Comparison of ENCODE assay signal across 1 cellular context in the genomic region with DNA sequence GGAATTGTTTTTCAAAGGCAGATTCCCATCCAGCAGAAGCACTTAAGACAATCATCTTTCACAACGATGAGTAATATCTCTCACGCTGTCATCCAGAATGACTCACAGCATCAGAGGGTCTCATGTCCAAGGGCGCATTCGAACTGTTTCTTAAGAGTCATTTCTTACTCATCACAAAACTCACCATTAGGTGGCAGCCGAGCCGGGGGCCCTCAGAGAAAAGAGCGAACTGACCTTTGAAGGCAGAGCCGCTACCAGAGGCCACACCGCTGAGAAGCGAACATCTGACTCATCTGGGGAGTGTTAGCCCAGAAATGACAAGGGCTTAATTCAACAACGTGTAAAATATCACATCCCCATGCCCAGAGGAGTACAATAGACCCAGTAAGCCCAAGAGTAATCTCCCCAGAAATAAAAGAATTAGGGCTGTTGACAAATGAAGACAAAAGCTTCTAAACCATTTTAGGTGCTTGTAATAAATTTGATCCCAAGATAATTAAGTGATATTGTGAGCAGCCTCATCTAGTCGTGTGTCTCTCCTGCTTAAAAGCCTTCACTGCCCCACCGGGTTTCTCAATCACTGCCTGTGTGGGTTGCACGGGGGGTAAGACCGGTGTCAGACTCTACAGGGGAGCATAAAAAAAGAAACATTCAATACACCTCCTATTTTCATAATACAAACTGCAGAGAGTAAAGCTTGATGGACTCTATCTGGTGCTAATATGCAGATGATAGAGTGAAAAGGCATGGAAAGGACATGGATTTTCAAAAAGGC.
TF ChIP-seq lines count a peak whose summit lies in the region.

No MANE protein-coding gene starts in this region.

TF ChIP-seq in K562, 482 proteins besides CTCF, POLR2A, EP300 and RAD21 (continued from another document):
- TF ChIP-seq, protein P1, sequence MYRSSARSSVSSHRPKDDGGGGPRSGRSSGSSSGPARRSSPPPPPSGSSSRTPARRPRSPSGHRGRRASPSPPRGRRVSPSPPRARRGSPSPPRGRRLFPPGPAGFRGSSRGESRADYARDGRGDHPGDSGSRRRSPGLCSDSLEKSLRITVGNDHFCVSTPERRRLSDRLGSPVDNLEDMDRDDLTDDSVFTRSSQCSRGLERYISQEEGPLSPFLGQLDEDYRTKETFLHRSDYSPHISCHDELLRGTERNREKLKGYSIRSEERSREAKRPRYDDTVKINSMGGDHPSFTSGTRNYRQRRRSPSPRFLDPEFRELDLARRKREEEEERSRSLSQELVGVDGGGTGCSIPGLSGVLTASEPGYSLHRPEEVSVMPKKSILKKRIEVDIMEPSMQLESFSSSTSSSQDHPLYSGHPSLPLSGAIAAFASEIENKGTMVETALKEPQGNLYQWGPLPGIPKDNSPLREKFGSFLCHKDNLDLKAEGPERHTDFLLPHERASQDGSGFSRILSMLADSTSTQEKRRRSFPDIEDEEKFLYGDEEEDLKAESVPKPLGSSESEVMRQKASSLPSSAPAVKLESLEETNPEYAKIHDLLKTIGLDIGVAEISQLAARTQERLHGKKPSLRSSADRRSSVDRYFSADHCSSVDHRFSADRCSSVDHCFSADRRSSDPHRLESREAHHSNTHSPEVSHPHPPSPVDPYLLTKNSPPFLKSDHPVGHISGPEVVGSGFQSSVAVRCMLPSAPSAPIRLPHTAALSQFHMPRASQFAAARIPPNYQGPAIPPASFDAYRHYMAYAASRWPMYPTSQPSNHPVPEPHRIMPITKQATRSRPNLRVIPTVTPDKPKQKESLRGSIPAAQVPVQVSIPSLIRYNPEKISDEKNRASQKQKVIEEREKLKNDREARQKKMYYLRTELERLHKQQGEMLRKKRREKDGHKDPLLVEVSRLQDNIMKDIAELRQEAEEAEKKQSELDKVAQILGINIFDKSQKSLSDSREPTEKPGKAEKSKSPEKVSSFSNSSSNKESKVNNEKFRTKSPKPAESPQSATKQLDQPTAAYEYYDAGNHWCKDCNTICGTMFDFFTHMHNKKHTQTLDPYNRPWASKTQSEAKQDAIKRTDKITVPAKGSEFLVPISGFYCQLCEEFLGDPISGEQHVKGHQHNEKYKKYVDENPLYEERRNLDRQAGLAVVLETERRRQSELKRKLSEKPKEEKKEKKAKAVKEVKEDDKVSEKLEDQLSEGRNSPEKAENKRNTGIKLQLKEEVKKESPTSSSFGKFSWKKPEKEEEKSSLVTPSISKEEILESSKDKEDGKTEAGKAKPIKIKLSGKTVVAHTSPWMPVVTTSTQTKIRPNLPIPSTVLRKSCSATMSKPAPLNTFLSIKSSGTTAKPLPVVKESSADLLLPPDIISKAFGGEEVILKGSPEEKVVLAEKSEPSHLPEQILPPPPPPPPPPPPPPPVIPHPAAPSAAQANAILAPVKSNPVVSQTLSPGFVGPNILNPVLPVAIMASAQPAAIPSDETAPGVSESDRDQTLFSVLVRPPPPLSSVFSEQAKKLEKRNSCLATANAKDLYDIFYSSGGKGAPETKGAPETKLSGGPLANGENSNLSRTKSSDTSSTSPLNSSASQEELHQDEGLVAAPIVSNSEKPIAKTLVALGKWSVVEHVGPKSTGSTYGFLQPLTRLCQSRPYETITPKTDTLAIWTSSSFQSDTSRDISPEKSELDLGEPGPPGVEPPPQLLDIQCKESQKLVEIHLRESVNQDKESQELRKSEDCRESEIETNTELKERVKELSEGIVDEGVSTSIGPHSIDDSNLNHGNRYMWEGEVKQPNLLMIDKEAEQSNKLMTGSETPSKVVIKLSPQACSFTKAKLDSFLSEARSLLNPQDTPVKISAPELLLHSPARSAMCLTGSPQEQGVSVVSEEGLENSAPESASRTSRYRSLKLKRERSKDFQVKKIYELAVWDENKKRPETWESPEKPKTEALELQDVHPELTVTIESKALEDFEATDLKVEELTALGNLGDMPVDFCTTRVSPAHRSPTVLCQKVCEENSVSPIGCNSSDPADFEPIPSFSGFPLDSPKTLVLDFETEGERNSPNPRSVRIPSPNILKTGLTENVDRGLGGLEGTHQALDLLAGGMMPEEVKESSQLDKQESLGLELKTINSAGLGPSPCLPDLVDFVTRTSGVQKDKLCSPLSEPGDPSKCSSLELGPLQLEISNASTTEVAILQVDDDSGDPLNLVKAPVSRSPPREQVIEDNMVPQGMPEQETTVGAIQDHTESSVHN (IDR thresholded peaks at IDR 0.05; ENCODE audit: borderline replicate concordance in 1 of 2, low read depth in 1 of 2): 0 out of 4 replicates have a peak, but pooled peaks of 1 of the 2 experiments have one; percentile 18
- TF ChIP-seq ZNF699 (CRISPR knock-in tag; IDR thresholded peaks at IDR 0.05; ENCODE audit: insufficient replicate concordance) (no peak), ZNF184 (CRISPR knock-in tag; IDR thresholded peaks at IDR 0.05) (no peak)
TF ChIP-seq in K562: peak in this region for 24.
